In genomic region chr22:36399473-36399780, GRCh38 we compare ENCODE assay signal across 17 cellular contexts. TPM values are rescaled to one million over a fixed set of nuclear protein-coding genes. Genes with fewer than 3 reads are reported as not detected.
DNase-seq lines count a peak whose midpoint lies in the region; ATAC-seq, FAIRE-seq and TF ChIP-seq lines count a peak whose summit lies in the region.
"Had no signal": no experiment of that assay in that cellular context is flagged by ENCODE, and none has a peak within 500 bp of the region (broad histone marks: within the 10 kb centered on the region; RNA-seq: fewer than 3 reads in every experiment).

No MANE protein-coding gene starts in this region.

- no peaks in the 10 kb centered on the region for H3K9me3 Mint-ChIP-seq in CD4-positive, CD25-positive, alpha-beta regulatory T cell
- H3K9me3 Mint-ChIP-seq in activated CD8-positive, alpha-beta T cell treated with anti-CD3 and anti-CD28 coated beads for 36 hours: no peaks in the 10 kb centered on the region
- H3K9me3 Mint-ChIP-seq in naive B cell: no peaks in the 10 kb centered on the region

- H3K4me1 Mint-ChIP-seq in CD4-positive, CD25-positive, alpha-beta regulatory T cell: peaks cover 12 to 46% (median 28%) of the 10 kb centered on the region in 4 donors
- H3K4me1 Mint-ChIP-seq in activated CD8-positive, alpha-beta T cell treated with anti-CD3 and anti-CD28 coated beads for 36 hours (ENCODE audit: low read depth): peaks cover 21% of the 10 kb centered on the region
- H3K4me1 Mint-ChIP-seq in naive B cell: peaks cover 30 to 59% (median 45%) of the 10 kb centered on the region in 3 donors

- peak overlapping the region in 1 of 4 donors; percentile 6 for H3K4me3 Mint-ChIP-seq in CD4-positive, CD25-positive, alpha-beta regulatory T cell
- no peak overlapping the region for H3K4me3 Mint-ChIP-seq in activated CD8-positive, alpha-beta T cell treated with anti-CD3 and anti-CD28 coated beads for 36 hours
- peak overlapping the region in 5 of 8 donors; percentile 13 to 52 (median 41) for H3K4me3 Mint-ChIP-seq in naive B cell

- intact Hi-C loops in activated CD8-positive, alpha-beta T cell treated with anti-CD3 and anti-CD28 coated beads for 36 hours (cut with micrococcal nuclease): no loop called here
- intact Hi-C loops in lower leg skin (cut with DNase I; ENCODE audit: low total_unique reads): no loop called here
- intact Hi-C loops in esophagus squamous epithelium (cut with DNase I): no loop called here

- H2AFZ ChIP-seq in Loucy (ENCODE audit: low read length): no peak overlapping the region

- H3K9me3 ChIP-seq in CD4-positive, CD25-positive, alpha-beta regulatory T cell (ENCODE audit: control insufficient read depth in 2 of 2, low read length in 2 of 2): no peaks in the 10 kb centered on the region
- no peaks in the 10 kb centered on the region for H3K9me3 ChIP-seq in Loucy (ENCODE audit: insufficient read depth, low read depth, low read length)
- no peaks in the 10 kb centered on the region for H3K9me3 ChIP-seq in esophagus squamous epithelium
- H3K9me3 ChIP-seq: body of pancreas, pancreas, tibial nerve had no signal

- no peaks in the 10 kb centered on the region for H3K36me3 Mint-ChIP-seq in CD4-positive, CD25-positive, alpha-beta regulatory T cell
- H3K36me3 Mint-ChIP-seq in activated CD8-positive, alpha-beta T cell treated with anti-CD3 and anti-CD28 coated beads for 36 hours (ENCODE audit: low read depth): no peaks in the 10 kb centered on the region
- no peaks in the 10 kb centered on the region for H3K36me3 Mint-ChIP-seq in naive B cell

- WGBS in lower leg skin, 2 donors: 68 to 69% methylated on average over 3 of the region's 3 CpGs
- 52 to 64% methylated on average over 3 of the region's 3 CpGs for WGBS in esophagus squamous epithelium, 2 donors

- no peak for ATAC-seq in CD4-positive, CD25-positive, alpha-beta regulatory T cell (ENCODE audit: low read depth in 2 of 2)
- no peak for ATAC-seq in activated CD8-positive, alpha-beta T cell treated with anti-CD3 and anti-CD28 coated beads for 36 hours
- no peak for ATAC-seq in naive B cell (ENCODE audit: low read depth in 2 of 2)
- ATAC-seq: body of pancreas, foreskin keratinocyte, Panc1, pancreas had no signal

- H4K20me1 ChIP-seq in Loucy (ENCODE audit: insufficient read depth, low read length, poor library complexity, severe bottlenecking): no peaks in the 10 kb centered on the region

- H3K4me2 ChIP-seq in Loucy (ENCODE audit: low read depth, low read length, poor library complexity, severe bottlenecking): peak overlapping the region; percentile 48

- DNase-seq in CD4-positive, CD25-positive, alpha-beta regulatory T cell: peak in 1 of 3 donors; percentile 36
- no peak for DNase-seq in activated CD8-positive, alpha-beta T cell treated with anti-CD3 and anti-CD28 coated beads for 36 hours
- DNase-seq in naive B cell (no peak), COLO668 (lab: John Stamatoyannopoulos, UW; ENCODE audit: unreplicated experiment) (no peak), lower leg skin (ENCODE audit: low spot score in 2 of 2) (no peak), esophagus squamous epithelium (lab: John Stamatoyannopoulos, UW) (no peak), urothelium cell line (ENCODE audit: low spot score) (no peak)
- DNase-seq: activated effector memory CD4-positive, alpha-beta T cell treated with anti-CD3 and anti-CD28 coated beads, Interleukin-2, amount 50 U/mL, for 16 hours; body of pancreas; C1 segment of cervical spinal cord; foreskin keratinocyte; NCI-H1417; pancreas; T-helper 1 cell had no signal

- no peaks in the 10 kb centered on the region for H3K79me2 ChIP-seq in Loucy (ENCODE audit: insufficient read depth, low read length)

- H3K27ac Mint-ChIP-seq in CD4-positive, CD25-positive, alpha-beta regulatory T cell: peak overlapping the region in 1 of 3 donors; percentile 11
- peak overlapping the region; percentile 13 for H3K27ac Mint-ChIP-seq in activated CD8-positive, alpha-beta T cell treated with anti-CD3 and anti-CD28 coated beads for 36 hours
- H3K27ac Mint-ChIP-seq in naive B cell: peak overlapping the region in 3 of 6 donors; percentile 21 to 69 (median 59)

- peak overlapping the region; percentile 10 for H3K4me3 ChIP-seq in CD4-positive, CD25-positive, alpha-beta regulatory T cell (ENCODE audit: low read depth, low read length)
- H3K4me3 ChIP-seq in Loucy (ENCODE audit: low read length, poor library complexity, severe bottlenecking) (peak overlapping the region; percentile 14), lower leg skin (ENCODE audit: low read depth, poor library complexity, severe bottlenecking) (no peak overlapping the region), esophagus squamous epithelium (no peak overlapping the region)
- H3K4me3 ChIP-seq: body of pancreas, pancreas, tibial nerve had no signal

- POLR2A ChIA-PET in activated CD8-positive, alpha-beta T cell treated with anti-CD3 and anti-CD28 coated beads for 36 hours (lab: Charles Lee): interaction anchor here (1.4 kb wide), 1 partner anchor 43 kb away, joined by 3 read pairs; no protein-coding TSS in a partner anchor

- no peak for TF ChIP-seq CTCF in Loucy (conservative IDR thresholded peaks at IDR 0.05; ENCODE audit: low read length)
- no peak for TF ChIP-seq CTCF in activated CD8-positive, alpha-beta T cell treated with anti-CD3 and anti-CD28 coated beads for 36 hours (IDR thresholded peaks at IDR 0.05)
- no peak for TF ChIP-seq CTCF in lower leg skin (IDR thresholded peaks at IDR 0.05)
- TF ChIP-seq CTCF in esophagus squamous epithelium (IDR thresholded peaks at IDR 0.05): no peak

- peaks cover 13% of the 10 kb centered on the region for H3K4me1 ChIP-seq in CD4-positive, CD25-positive, alpha-beta regulatory T cell (ENCODE audit: control insufficient read depth, insufficient read depth, low read length, poor library complexity, severe bottlenecking)
- H3K4me1 ChIP-seq in Loucy (ENCODE audit: insufficient read depth, low read length, poor library complexity, severe bottlenecking) (peaks cover 49% of the 10 kb centered on the region), esophagus squamous epithelium (peaks cover 10 to 37% (median 17%) of the 10 kb centered on the region in 3 donors)

- no peak overlapping the region for H3K9ac ChIP-seq in Loucy (ENCODE audit: low read depth, low read length, poor library complexity, severe bottlenecking)

- no peaks in the 10 kb centered on the region for H3K36me3 ChIP-seq in CD4-positive, CD25-positive, alpha-beta regulatory T cell (ENCODE audit: control insufficient read depth, insufficient read depth, low read length)
- H3K36me3 ChIP-seq in Loucy (ENCODE audit: insufficient read depth, low read length) (no peaks in the 10 kb centered on the region), esophagus squamous epithelium (no peaks in the 10 kb centered on the region)
- H3K36me3 ChIP-seq: pancreas, tibial nerve had no signal

- no peak for TF ChIP-seq POLR2A in lower leg skin (IDR thresholded peaks at IDR 0.05)
- TF ChIP-seq POLR2A in esophagus squamous epithelium (IDR thresholded peaks at IDR 0.05): no peak

- no peaks in the 10 kb centered on the region for H3K27me3 ChIP-seq in CD4-positive, CD25-positive, alpha-beta regulatory T cell (ENCODE audit: control insufficient read depth, insufficient read depth, low read length)
- no peaks in the 10 kb centered on the region for H3K27me3 ChIP-seq in Loucy (ENCODE audit: insufficient read depth, low read length, poor library complexity, severe bottlenecking)
- H3K27me3 ChIP-seq in esophagus squamous epithelium: no peaks in the 10 kb centered on the region
- H3K27me3 ChIP-seq: body of pancreas, foreskin keratinocyte, pancreas, tibial nerve had no signal

- no peak overlapping the region for H3K27ac ChIP-seq in CD4-positive, CD25-positive, alpha-beta regulatory T cell (ENCODE audit: insufficient read depth, low read length, poor library complexity, severe bottlenecking)
- peak overlapping the region in 1 of 4 donors; percentile 25 for H3K27ac ChIP-seq in esophagus squamous epithelium
- H3K27ac ChIP-seq: body of pancreas, pancreas had no signal

- CTCF ChIA-PET in activated CD8-positive, alpha-beta T cell treated with anti-CD3 and anti-CD28 coated beads for 36 hours (lab: Charles Lee): no interaction called here

- no peaks in the 10 kb centered on the region for H3K9me2 ChIP-seq in Loucy (replicated peaks; ENCODE audit: low read depth, low read length)

- no peaks in the 10 kb centered on the region for H3K27me3 Mint-ChIP-seq in CD4-positive, CD25-positive, alpha-beta regulatory T cell
- no peaks in the 10 kb centered on the region for H3K27me3 Mint-ChIP-seq in activated CD8-positive, alpha-beta T cell treated with anti-CD3 and anti-CD28 coated beads for 36 hours
- H3K27me3 Mint-ChIP-seq in naive B cell: no peaks in the 10 kb centered on the region

- FAIRE-seq in urothelium cell line (lab: Jason Lieb, UNC): no peak
- FAIRE-seq: pancreas had no signal

- peaks cover 8% of the 10 kb centered on the region; the same call in 1 of the 2 replicates for H3F3A ChIP-seq in Loucy (ENCODE audit: low read depth)

RNA-seq across cellular contexts. Expression of gene MYH9, which starts 11.7 kb away (rescaled TPM):
- total RNA-seq in CD4-positive, CD25-positive, alpha-beta regulatory T cell: 1,341 TPM
- polyA plus RNA-seq in CD4-positive, CD25-positive, alpha-beta regulatory T cell: 10 to 100 TPM; 80.0 to 98.9 (median 93.4) TPM
- total RNA-seq in activated CD8-positive, alpha-beta T cell treated with anti-CD3 and anti-CD28 coated beads for 36 hours: 100 to 1,000 TPM; 624 to 679 TPM
- 100 to 1,000 TPM in 1 of 6 donors, 10 to 100 TPM in 5; 17.3 to 255 (median 64.5) TPM for polyA plus RNA-seq in naive B cell (ENCODE audit: low read depth in 6 of 6)
- 100 to 1,000 TPM; 258 to 335 (median 307) TPM for total RNA-seq in lower leg skin
- 100 to 1,000 TPM; 216 to 339 (median 246) TPM for total RNA-seq in esophagus squamous epithelium

Comparison
In these comparisons a context has a peak if more than half of its experiments do, and no peak if none do; other contexts are left out.
1. H3K4me3 ChIP-seq: peak in CD4-positive, CD25-positive, alpha-beta regulatory T cell (single experiment) and Loucy (single experiment); none in lower leg skin (single experiment) and esophagus squamous epithelium (0 of 4).